8 cellular contexts compared by ENCODE assay signal in the genomic region with DNA sequence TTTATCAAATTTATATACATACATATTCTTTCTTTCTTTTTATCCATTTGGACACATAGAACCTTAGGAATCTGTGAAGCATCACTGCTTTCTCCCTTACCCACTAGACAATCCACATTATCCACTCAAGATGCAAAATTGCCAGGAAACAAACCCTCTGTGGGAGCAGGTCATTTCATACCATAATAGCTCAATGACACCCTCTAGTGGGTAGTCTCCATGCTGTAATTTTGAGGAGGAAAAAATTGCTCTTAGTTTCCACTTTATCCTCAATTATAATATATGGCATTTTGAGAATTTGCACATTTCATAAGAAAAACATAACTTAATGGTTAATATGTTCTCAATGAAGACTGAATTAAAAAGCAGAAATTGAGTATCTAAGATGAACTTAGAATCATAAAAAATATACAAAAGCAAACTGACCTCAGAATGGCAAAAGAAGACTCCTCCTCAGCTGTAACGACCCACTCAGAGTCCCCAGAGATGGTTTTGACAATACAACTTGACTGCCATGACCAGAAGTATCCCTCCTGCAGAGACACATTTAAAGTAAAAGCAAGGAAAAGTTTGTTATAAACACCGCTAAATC.
A peak's percentile ranks its signal among the peaks of the same experiment; 100 is the strongest.
DNase-seq lines count a peak whose midpoint lies in the region; ATAC-seq and TF ChIP-seq lines count a peak whose summit lies in the region.

No MANE protein-coding gene starts in this region.

- H3K9me3 ChIP-seq in smooth muscle cell (replicated peaks; ENCODE audit: low read depth) = no peaks in the 10 kb centered on the region
- H3K9me3 ChIP-seq in MG63 = no peaks in the 10 kb centered on the region

- WGBS in smooth muscle cell (ENCODE audit: low lambda C conversion rate) = 64% methylated on average over 2 of the region's 2 CpGs

- no peak overlapping the region for H3K4me2 ChIP-seq in smooth muscle cell

- peak; percentile 50 for ATAC-seq in GM18502 (IDR thresholded peaks at IDR 0.05; ENCODE audit: poor library complexity, unreplicated experiment)

- no peak overlapping the region for H3K9ac ChIP-seq in smooth muscle cell (ENCODE audit: low read depth)

- DNase-seq in Ammon's horn (ENCODE audit: low spot score) = peak; percentile 60
- DNase-seq in HPDE6-E6E7 (ENCODE audit: extremely low spot score) = peak; percentile 28
- DNase-seq in SHP77 (lab: John Stamatoyannopoulos, UW) = peak; percentile 43 to 48
- peak; percentile 32 for DNase-seq in fibroblast of villous mesenchyme (ENCODE audit: low read depth)
- no peak for DNase-seq in smooth muscle cell (lab: John Stamatoyannopoulos, UW; ENCODE audit: unreplicated experiment)
- DNase-seq in C1 segment of cervical spinal cord (lab: John Stamatoyannopoulos, UW) = no peak
- no peak for DNase-seq in MG63

- H3K27ac ChIP-seq in smooth muscle cell (ENCODE audit: low read depth) = no peak overlapping the region

- no peaks in the 10 kb centered on the region for H3K27me3 ChIP-seq in smooth muscle cell (ENCODE audit: low read depth)
- no peaks in the 10 kb centered on the region for H3K27me3 ChIP-seq in MG63

- H2AFZ ChIP-seq in smooth muscle cell (ENCODE audit: low read depth) = no peak overlapping the region

- H3F3A ChIP-seq in smooth muscle cell (ENCODE audit: low read depth) = no peaks in the 10 kb centered on the region

- H3K36me3 ChIP-seq in smooth muscle cell (ENCODE audit: low read depth) = no peaks in the 10 kb centered on the region
- no peaks in the 10 kb centered on the region for H3K36me3 ChIP-seq in MG63

- no peaks in the 10 kb centered on the region for H3K79me2 ChIP-seq in smooth muscle cell (ENCODE audit: low read depth)

- H4K20me1 ChIP-seq in smooth muscle cell (ENCODE audit: low read depth) = no peaks in the 10 kb centered on the region

- H3K4me3 ChIP-seq in fibroblast of villous mesenchyme (ENCODE audit: low read depth, low read length) (no peak overlapping the region), smooth muscle cell (no peak overlapping the region), MG63 (no peak overlapping the region)

- TF ChIP-seq CTCF in fibroblast of villous mesenchyme (IDR thresholded peaks at IDR 0.05; ENCODE audit: insufficient read depth, low read depth, low read length) (peak; percentile 85), smooth muscle cell (IDR thresholded peaks at IDR 0.05; ENCODE audit: borderline replicate concordance, insufficient read depth, poor library complexity, severe bottlenecking) (peak; percentile 91)

- H3K4me1 ChIP-seq in smooth muscle cell (ENCODE audit: low read depth) = no peaks in the 10 kb centered on the region

Comparison
In these comparisons a context has a peak if more than half of its experiments do, and no peak if none do; other contexts are left out.
1. DNase-seq: peak in Ammon's horn (single experiment), HPDE6-E6E7 (single experiment), SHP77 (2 of 2) and fibroblast of villous mesenchyme (single experiment); none in smooth muscle cell (single experiment), C1 segment of cervical spinal cord (0 of 14) and MG63 (single experiment).